23 cellular contexts compared by ENCODE assay signal in genomic region chr3:39287216-39287858, GRCh38. TPM values are rescaled to one million over a fixed set of nuclear protein-coding genes. Genes with fewer than 3 reads are reported as not detected.
DNase-seq lines count a peak whose midpoint lies in the region; ATAC-seq and TF ChIP-seq lines count a peak whose summit lies in the region.
"Had no signal": no experiment of that assay in that cellular context is flagged by ENCODE, and none has a peak within 500 bp of the region (broad histone marks: within the 10 kb centered on the region; RNA-seq: fewer than 3 reads in every experiment).

No MANE protein-coding gene starts in this region.

- H4K8ac ChIP-seq in H9 (replicated peaks; ENCODE audit: insufficient read length, low read depth, low read length), result no peak overlapping the region

- no peak overlapping the region for H3K18ac ChIP-seq in H9 (ENCODE audit: insufficient read length, low read depth, low read length)

- no peak for TF ChIP-seq EP300 in upper lobe of left lung (IDR thresholded peaks at IDR 0.05)

- H2AK5ac ChIP-seq in H9 (ENCODE audit: insufficient read length, low read length), result no peak overlapping the region

- H3K9me3 Mint-ChIP-seq in activated T-cell treated with anti-CD3 and anti-CD28 coated beads, Interleukin-2, amount 50 U/mL, for 4 hours, result no peaks in the 10 kb centered on the region
- H3K9me3 Mint-ChIP-seq in H9, result no peaks in the 10 kb centered on the region
- H3K9me3 Mint-ChIP-seq: HFFc6, memory B cell had no signal

- no peak overlapping the region for H3K27ac Mint-ChIP-seq in H9
- H3K27ac Mint-ChIP-seq: HFFc6, memory B cell had no signal

- no peak overlapping the region for H2BK20ac ChIP-seq in H9 (ENCODE audit: low read depth, low read length, poor library complexity, severe bottlenecking)

- H4K20me1 ChIP-seq in OCI-LY3 (ENCODE audit: insufficient read depth, low read length) (no peaks in the 10 kb centered on the region), H9 (ENCODE audit: control insufficient read depth, insufficient read depth, insufficient read length) (no peaks in the 10 kb centered on the region)

- H3K4me2 ChIP-seq in OCI-LY3 (ENCODE audit: low read length) (peak overlapping the region; percentile 58), H9 (ENCODE audit: insufficient read depth, insufficient read length, low read length) (no peak overlapping the region)

- H3K27ac ChIP-seq in OCI-LY3 (ENCODE audit: low read length) (no peak overlapping the region), upper lobe of left lung (no peak overlapping the region), H9 (ENCODE audit: insufficient read length, low read depth, low read length) (no peak overlapping the region)
- H3K27ac ChIP-seq: cardiac muscle cell had no signal

- no peak overlapping the region for H2BK120ac ChIP-seq in H9 (ENCODE audit: low read depth, low read length, poor library complexity, severe bottlenecking)

- no peak overlapping the region for H4K5ac ChIP-seq in H9 (ENCODE audit: insufficient read length, low read depth, low read length)

- peaks cover 25% of the 10 kb centered on the region for H3K4me1 Mint-ChIP-seq in activated T-cell treated with anti-CD3 and anti-CD28 coated beads, Interleukin-2, amount 50 U/mL, for 4 hours (ENCODE audit: low read depth)
- H3K4me1 Mint-ChIP-seq in H9, result peaks cover 10 to 11% of the 10 kb centered on the region in 2 experiments

- WGBS in upper lobe of left lung, 2 donors, result 66 to 67% methylated on average over 6 of the region's 6 CpGs
- WGBS in H9 (ENCODE audit: extremely low coverage, insufficient read length, low lambda C conversion rate), result no CpG with 5 or more reads among the region's 6 CpGs

- H2BK12ac ChIP-seq in H9 (ENCODE audit: insufficient read length, low read depth, low read length), result no peak overlapping the region

- no peak for TF ChIP-seq POLR2A in upper lobe of left lung (IDR thresholded peaks at IDR 0.05)

- no peak overlapping the region for H3K4ac ChIP-seq in H9 (ENCODE audit: low read depth, low read length)

- H3K9me3 ChIP-seq in OCI-LY3 (ENCODE audit: insufficient read depth, low read length), result no peaks in the 10 kb centered on the region
- H3K9me3 ChIP-seq in upper lobe of left lung, result no peaks in the 10 kb centered on the region
- no peaks in the 10 kb centered on the region for H3K9me3 ChIP-seq in H9 (ENCODE audit: control insufficient read depth, low read depth, low read length)

- no peaks in the 10 kb centered on the region for H3K79me1 ChIP-seq in H9 (ENCODE audit: insufficient read depth, low read depth, low read length, poor library complexity, severe bottlenecking)

- 0 out of 2 replicates have a peak overlapping the region, but pooled peaks have one; percentile 2 for H3K9ac ChIP-seq in OCI-LY3 (ENCODE audit: low read length)
- H3K9ac ChIP-seq in H9 (ENCODE audit: extremely low read depth, insufficient read length, low read length), result no peak overlapping the region

- no peak overlapping the region for H3K4me3 Mint-ChIP-seq in activated T-cell treated with anti-CD3 and anti-CD28 coated beads, Interleukin-2, amount 50 U/mL, for 4 hours
- H3K4me3 Mint-ChIP-seq in H9, result no peak overlapping the region
- H3K4me3 Mint-ChIP-seq: HFFc6, memory B cell had no signal

- H2AFZ ChIP-seq in OCI-LY3 (ENCODE audit: low read depth, low read length) (no peak overlapping the region), H9 (ENCODE audit: low read length) (no peak overlapping the region)

- DNase-seq in left ventricle myocardium superior (no peak), left cardiac atrium (no peak), left lobe of liver (ENCODE audit: low spot score) (no peak), upper lobe of left lung (no peak), H9 (no peak), DMS79 treated with DMSO at 0.1 percent for 48 hours (lab: John Stamatoyannopoulos, UW) (no peak)
- no peak for DNase-seq in activated T-cell treated with anti-CD3 and anti-CD28 coated beads, Interleukin-2, amount 50 U/mL, for 4 hours
- DNase-seq: activated naive CD4-positive, alpha-beta T cell treated with anti-CD3 and anti-CD28 coated beads, Interleukin-2, amount 50 U/mL, for 16 hours; anterior cingulate cortex; Calu3; cortex of kidney; HFFc6; KBM-7; MV-4-11; NCI-H1694 treated with DMSO at 0.1 percent for 48 hours; NCI-H345; SW 1271 had no signal

- H2BK15ac ChIP-seq in H9 (ENCODE audit: low read depth, low read length), result no peak overlapping the region

- H3K23me2 ChIP-seq in H9 (ENCODE audit: insufficient read length, low read depth, low read length, poor library complexity, severe bottlenecking), result no peaks in the 10 kb centered on the region

- H3K79me2 ChIP-seq in OCI-LY3 (ENCODE audit: low read length) (no peaks in the 10 kb centered on the region), H9 (ENCODE audit: insufficient read depth, low read length) (no peaks in the 10 kb centered on the region)

- H3K27me3 Mint-ChIP-seq in activated T-cell treated with anti-CD3 and anti-CD28 coated beads, Interleukin-2, amount 50 U/mL, for 4 hours (ENCODE audit: low read depth), result no peaks in the 10 kb centered on the region
- H3K27me3 Mint-ChIP-seq in H9 (ENCODE audit: low read depth), result no peaks in the 10 kb centered on the region
- H3K27me3 Mint-ChIP-seq: memory B cell had no signal

- H3K23ac ChIP-seq in H9 (ENCODE audit: insufficient read length, low read depth, low read length), result no peak overlapping the region

- peaks cover 17% of the 10 kb centered on the region for H3K27me3 ChIP-seq in OCI-LY3 (ENCODE audit: low read depth, low read length)
- no peaks in the 10 kb centered on the region for H3K27me3 ChIP-seq in upper lobe of left lung
- no peaks in the 10 kb centered on the region for H3K27me3 ChIP-seq in H9 (ENCODE audit: insufficient read depth, low read length)
- H3K27me3 ChIP-seq: cardiac muscle cell had no signal

- no peak overlapping the region for H3K56ac ChIP-seq in H9 (ENCODE audit: insufficient read length, low read depth, low read length)

- ATAC-seq in left ventricle myocardium superior (peak; percentile 39), left cardiac atrium (no peak), left lobe of liver (peak; percentile 53), upper lobe of left lung (ENCODE audit: low FRiP score in 2 of 2) (no peak)
- no peak for ATAC-seq in activated T-cell treated with anti-CD3 and anti-CD28 coated beads, Interleukin-2, amount 50 U/mL, for 4 hours

- no peak overlapping the region for H2BK5ac ChIP-seq in H9 (ENCODE audit: insufficient read length, low read length)

- H3T11ph ChIP-seq in H9 (ENCODE audit: low read length), result no peak overlapping the region

- H3K36me3 ChIP-seq in OCI-LY3 (replicated peaks; ENCODE audit: low read depth, low read length), result no peaks in the 10 kb centered on the region
- H3K36me3 ChIP-seq in upper lobe of left lung, result no peaks in the 10 kb centered on the region
- H3K36me3 ChIP-seq: cardiac muscle cell had no signal

- peaks cover 37% of the 10 kb centered on the region for H3K4me1 ChIP-seq in OCI-LY3 (ENCODE audit: low read length)
- H3K4me1 ChIP-seq in upper lobe of left lung, result peaks cover 0 to 8% (median 4%) of the 10 kb centered on the region in 4 donors
- H3K4me1 ChIP-seq in H9 (ENCODE audit: insufficient read depth, low read length), result no peaks in the 10 kb centered on the region; the same call in 1 of the 2 replicates

- TF ChIP-seq CTCF in OCI-LY3 (IDR thresholded peaks at IDR 0.05; ENCODE audit: low read depth, low read length) (no peak), upper lobe of left lung (IDR thresholded peaks at IDR 0.05) (no peak), H9 (conservative IDR thresholded peaks at IDR 0.05) (no peak)

- peak overlapping the region; percentile 41 for H3K4me3 ChIP-seq in OCI-LY3 (ENCODE audit: low read length)
- H3K4me3 ChIP-seq in upper lobe of left lung, result no peak overlapping the region
- H3K4me3 ChIP-seq: cardiac muscle cell had no signal

- intact Hi-C loops in left ventricle myocardium superior (cut with micrococcal nuclease) (loop anchor here (5.0 kb wide), 1 partner anchor 80 kb away; no protein-coding TSS in a partner anchor), left cardiac atrium (cut with DNase I) (loop anchor here (5.0 kb wide), 1 partner anchor 80 kb away; no protein-coding TSS in a partner anchor)

- H4K91ac ChIP-seq in H9 (ENCODE audit: insufficient read length, low read depth, low read length), result no peak overlapping the region

- no peaks in the 10 kb centered on the region for H3K36me3 Mint-ChIP-seq in activated T-cell treated with anti-CD3 and anti-CD28 coated beads, Interleukin-2, amount 50 U/mL, for 4 hours (ENCODE audit: insufficient read depth)
- H3K36me3 Mint-ChIP-seq in H9 (ENCODE audit: insufficient read depth in 1 of 3, low read depth in 3 of 3), result no peaks in the 10 kb centered on the region
- H3K36me3 Mint-ChIP-seq: memory B cell had no signal

- H3K14ac ChIP-seq in H9 (ENCODE audit: insufficient read depth, low read length), result no peak overlapping the region

RNA-seq across cellular contexts. Expression of gene CX3CR1, which starts 7.5 kb away (rescaled TPM):
- total RNA-seq in left ventricle myocardium superior (1.7 TPM), left cardiac atrium (1 to 10 TPM in 1 of 2 donors, under 1 TPM in 1; 0.60 to 1.4 TPM), left lobe of liver (0.43 TPM), upper lobe of left lung (10 to 100 TPM in 1 of 6 donors, 1 to 10 TPM in 4, under 1 TPM in 1; 0.59 to 15.3 (median 2.5) TPM), H9 (2021) (0.09 TPM in 1 of 2 replicates, not detected in the other)
- total RNA-seq in activated T-cell treated with anti-CD3 and anti-CD28 coated beads, Interleukin-2, amount 50 U/mL, for 4 hours, result under 1 TPM; 0.32 to 0.73 (median 0.40) TPM
- total RNA-seq: Calu3, HFFc6, kidney epithelial cell had no signal

RNA-seq across cellular contexts. Expression of gene CCR8, which starts 42.2 kb away (rescaled TPM):
- total RNA-seq in left ventricle myocardium superior (not detected), left cardiac atrium (not detected), left lobe of liver (not detected), upper lobe of left lung (not detected), H9 (2021) (0.31 and 0.64 TPM in 2 replicates)
- 1 to 10 TPM in 1 of 3 donors, under 1 TPM in 2; 0.40 to 1.4 (median 0.87) TPM for total RNA-seq in activated T-cell treated with anti-CD3 and anti-CD28 coated beads, Interleukin-2, amount 50 U/mL, for 4 hours
- total RNA-seq: Calu3, cardiac muscle cell, HFFc6, kidney epithelial cell, omental fat pad, urinary bladder had no signal

Comparison
In these comparisons a context has a peak if more than half of its experiments do, and no peak if none do; other contexts are left out.
1. ATAC-seq: peak in left ventricle myocardium superior (single experiment) and left lobe of liver (single experiment); none in left cardiac atrium (0 of 2), activated T-cell treated with anti-CD3 and anti-CD28 coated beads, Interleukin-2, amount 50 U/mL, for 4 hours (0 of 2) and upper lobe of left lung (0 of 2).